ENCODE assay signal across 28 cellular contexts in the genomic region with DNA sequence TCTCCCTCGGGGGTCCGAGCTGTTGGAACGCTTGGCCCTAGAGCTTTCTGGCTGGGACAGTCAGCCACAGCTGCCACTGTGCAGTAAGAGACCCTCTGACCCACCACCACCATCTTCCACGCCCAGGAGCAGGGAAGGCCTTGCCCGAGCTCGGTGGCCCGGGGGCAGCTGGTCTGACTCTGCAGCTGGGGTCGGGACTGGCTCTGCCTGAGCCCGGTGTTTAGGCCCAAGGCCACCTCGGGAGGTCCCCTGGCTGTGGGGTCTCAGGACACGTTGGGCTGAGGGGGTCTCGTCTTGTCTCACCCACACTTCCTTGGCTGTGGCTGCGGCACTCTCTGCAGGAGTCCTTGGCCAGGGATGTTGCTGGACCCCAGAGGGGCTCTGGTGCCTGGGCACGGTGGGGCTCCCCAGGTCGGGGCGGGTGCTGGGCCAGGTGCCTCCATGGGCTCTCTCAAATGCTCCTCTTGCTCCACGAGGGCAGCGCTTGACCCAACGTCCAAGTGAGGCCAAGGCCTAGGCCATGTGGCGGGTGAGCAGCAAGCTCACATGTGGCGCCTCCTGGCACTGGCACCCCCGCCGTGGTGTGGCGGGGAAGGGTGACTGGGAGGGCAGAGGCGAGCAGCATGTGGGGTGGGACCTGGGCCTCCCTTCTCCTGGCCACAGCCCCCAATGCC. TPM values are rescaled to one million over a fixed set of nuclear protein-coding genes. Genes with fewer than 3 reads are reported as not detected.
DNase-seq lines count a peak whose midpoint lies in the region; ATAC-seq and TF ChIP-seq lines count a peak whose summit lies in the region.
"Had no signal": no experiment of that assay in that cellular context is flagged by ENCODE, and none has a peak within 500 bp of the region (broad histone marks: within the 10 kb centered on the region; RNA-seq: fewer than 3 reads in every experiment).

No MANE protein-coding gene starts in this region.

- no peaks in the 10 kb centered on the region for H4K20me1 ChIP-seq in mammary epithelial cell (ENCODE audit: insufficient read depth, low read length)
- peaks cover 14% of the 10 kb centered on the region for H4K20me1 ChIP-seq in Karpas-422 (ENCODE audit: insufficient read depth, low read depth, low read length)

- in situ Hi-C loops in mammary epithelial cell (cut with MboI; ENCODE audit: low sequenced_read_pairs in 2 of 2): no loop called here

- 98% methylated on average over 6 of the region's 25 CpGs for WGBS in mammary epithelial cell (ENCODE audit: low coverage, missing lambda C conversion rate)
- 70 to 100% (median 85%) methylated on average over 1 to 25 of the region's 25 CpGs for WGBS in spleen, 5 donors

- H3K4me3 ChIP-seq in mammary epithelial cell (replicated peaks in 1 of 3; ENCODE audit: insufficient read depth in 1 of 3, low read depth in 2 of 3, low read length in 3 of 3) (peak overlapping the region; percentile 60 to 66 (median 64)), breast epithelium (peak overlapping the region in 1 of 3 donors; percentile 46), Karpas-422 (ENCODE audit: low read length) (peak overlapping the region; percentile 70), spleen (peak overlapping the region in 5 of 8 donors; percentile 4 to 61 (median 26)), dorsolateral prefrontal cortex (no peak overlapping the region)
- H3K4me3 ChIP-seq: adrenal gland, coronary artery had no signal

- H3K4me1 Mint-ChIP-seq in activated T-cell treated with anti-CD3 and anti-CD28 coated beads, Interleukin-2, amount 50 U/mL, for 72 hours (ENCODE audit: low read depth): no peaks in the 10 kb centered on the region

- peaks cover 40% of the 10 kb centered on the region for H3K27me3 Mint-ChIP-seq in activated T-cell treated with anti-CD3 and anti-CD28 coated beads, Interleukin-2, amount 50 U/mL, for 72 hours (ENCODE audit: low read depth)

- H3K27ac Mint-ChIP-seq in activated T-cell treated with anti-CD3 and anti-CD28 coated beads, Interleukin-2, amount 50 U/mL, for 72 hours: no peak overlapping the region
- H3K27ac Mint-ChIP-seq: CD8-positive, alpha-beta memory T cell; endodermal cell; T-helper 2 cell treated with Interferon-gamma antibody and Interleukin-4, amounts not matched to agents 5 μg/mL and 100 μg/mL, for 36 hours had no signal

- H3K4me2 ChIP-seq in mammary epithelial cell (ENCODE audit: insufficient read depth, low read depth, low read length): peak overlapping the region; percentile 98
- H3K4me2 ChIP-seq in Karpas-422 (ENCODE audit: low read depth, low read length, poor library complexity, severe bottlenecking): peak overlapping the region; percentile 69

- no peak for ATAC-seq in activated T-cell treated with anti-CD3 and anti-CD28 coated beads, Interleukin-2, amount 50 U/mL, for 72 hours (replicated peaks in 1 of 2)
- no peak for ATAC-seq in GM19035 (IDR thresholded peaks at IDR 0.05; ENCODE audit: unreplicated experiment)

- H3K36me3 Mint-ChIP-seq in activated T-cell treated with anti-CD3 and anti-CD28 coated beads, Interleukin-2, amount 50 U/mL, for 72 hours (ENCODE audit: insufficient read depth in 2 of 2): no peaks in the 10 kb centered on the region
- H3K36me3 Mint-ChIP-seq: CD8-positive, alpha-beta memory T cell; naive thymus-derived CD4-positive, alpha-beta T cell had no signal

- TF ChIP-seq POLR2A in breast epithelium (IDR thresholded peaks at IDR 0.05): no peak
- TF ChIP-seq POLR2A in spleen (IDR thresholded peaks at IDR 0.05): no peak

- no peak overlapping the region for H3K4me3 Mint-ChIP-seq in activated T-cell treated with anti-CD3 and anti-CD28 coated beads, Interleukin-2, amount 50 U/mL, for 72 hours
- H3K4me3 Mint-ChIP-seq: endodermal cell; T-helper 2 cell treated with Interferon-gamma antibody and Interleukin-4, amounts not matched to agents 5 μg/mL and 100 μg/mL, for 36 hours had no signal

- H3K9ac ChIP-seq in mammary epithelial cell (ENCODE audit: insufficient read depth, low read length) (peak overlapping the region; percentile 45), Karpas-422 (ENCODE audit: low read length) (peak overlapping the region; percentile 70)

- H2AFZ ChIP-seq in mammary epithelial cell (ENCODE audit: low read depth, low read length): no peak overlapping the region
- H2AFZ ChIP-seq in Karpas-422 (ENCODE audit: low read length): no peak overlapping the region

- no peak for TF ChIP-seq CTCF in mammary epithelial cell (conservative IDR thresholded peaks at IDR 0.05 in 1 of 2, IDR thresholded peaks at IDR 0.05 in 1 of 2; ENCODE audit: extremely low read depth in 1 of 2, insufficient read depth in 1 of 2, low read depth in 1 of 2, low read length in 2 of 2)
- no peak for TF ChIP-seq CTCF in breast epithelium (IDR thresholded peaks at IDR 0.05)
- TF ChIP-seq CTCF in spleen (IDR thresholded peaks at IDR 0.05 in 8 of 11, conservative IDR thresholded peaks at IDR 0.05 in 3 of 11): no peak
- TF ChIP-seq CTCF in dorsolateral prefrontal cortex (IDR thresholded peaks at IDR 0.05 in 54 of 56, conservative IDR thresholded peaks at IDR 0.05 in 2 of 56; ENCODE audit: low read depth in 1 of 56, partially characterized antibody in 56 of 56): no peak

- no peaks in the 10 kb centered on the region for H3K9me3 Mint-ChIP-seq in activated T-cell treated with anti-CD3 and anti-CD28 coated beads, Interleukin-2, amount 50 U/mL, for 72 hours
- H3K9me3 Mint-ChIP-seq: CD8-positive, alpha-beta memory T cell; endodermal cell; T-helper 2 cell treated with Interferon-gamma antibody and Interleukin-4, amounts not matched to agents 5 μg/mL and 100 μg/mL, for 36 hours had no signal

- H3K79me2 ChIP-seq in mammary epithelial cell (ENCODE audit: insufficient read depth, low read length): peaks cover 41% of the 10 kb centered on the region
- H3K79me2 ChIP-seq in Karpas-422 (ENCODE audit: low read length): no peaks in the 10 kb centered on the region

- intact Hi-C loops in mammary epithelial cell (cut with micrococcal nuclease) (loop anchor here (2.0 kb wide), 1 partner anchor 49 kb away; no protein-coding TSS in a partner anchor), breast epithelium (cut with DNase I; ENCODE audit: low total_unique reads) (no loop called here), spleen (cut with DNase I; ENCODE audit: low total_unique reads) (no loop called here), dorsolateral prefrontal cortex (cut with DNase I) (no loop called here)

- H3K4me1 ChIP-seq in mammary epithelial cell (ENCODE audit: insufficient read depth, low read length) (peaks cover 37% of the 10 kb centered on the region), breast epithelium (peaks cover 6 to 13% of the 10 kb centered on the region in 2 donors), Karpas-422 (ENCODE audit: low read length) (peaks cover 44% of the 10 kb centered on the region), spleen (peaks cover 0 to 60% (median 35%) of the 10 kb centered on the region in 6 donors)
- H3K4me1 ChIP-seq: adrenal gland had no signal

- DNase-seq in mammary epithelial cell (no peak), breast epithelium (ENCODE audit: low spot score in 2 of 2) (no peak), Karpas-422 (no peak), epithelial cell of prostate (ENCODE audit: low read depth, low spot score) (no peak), spleen (no peak), dorsolateral prefrontal cortex (no peak)
- no peak for DNase-seq in activated T-cell treated with anti-CD3 and anti-CD28 coated beads, Interleukin-2, amount 50 U/mL, for 72 hours
- DNase-seq: activated CD4-positive, alpha-beta T cell treated with anti-CD3 and anti-CD28 coated beads for 48 hours; activated naive CD4-positive, alpha-beta T cell treated with Interleukin-2 at 50 U/mL for 16 hours; activated T-cell treated with anti-CD3 and anti-CD28 coated beads, Interleukin-2, amount 50 U/mL, for 48 hours; adrenal gland; CD8-positive, alpha-beta memory T cell; endodermal cell; GDM1; GOT3; kidney glomerular epithelial cell; naive thymus-derived CD4-positive, alpha-beta T cell; NCI-H1694; NCI-H524 treated with DMSO at 0.1 percent for 48 hours; stimulated activated CD4-positive, alpha-beta T cell treated with anti-CD3 and anti-CD28 coated beads, Interleukin-2, amount 100 ng/mL, for 48 hours; stimulated activated naive CD4-positive, alpha-beta T cell had no signal

- H3K27me3 ChIP-seq in mammary epithelial cell (ENCODE audit: insufficient read depth, low read length) (no peaks in the 10 kb centered on the region), breast epithelium (peaks cover 0 to 37% of the 10 kb centered on the region in 2 donors), Karpas-422 (ENCODE audit: low read length) (no peaks in the 10 kb centered on the region), spleen (replicated peaks in 1 of 7) (peaks cover 0 to 80% (median 24%) of the 10 kb centered on the region in 7 donors), dorsolateral prefrontal cortex (peaks cover 0 to 21% (median 0%) of the 10 kb centered on the region in 45 donors)

- H3K27ac ChIP-seq in mammary epithelial cell (ENCODE audit: insufficient read depth, low read depth, low read length): no peak overlapping the region
- no peak overlapping the region for H3K27ac ChIP-seq in breast epithelium
- peak overlapping the region; percentile 53; the same call in 1 of the 2 replicates for H3K27ac ChIP-seq in Karpas-422 (ENCODE audit: low read length)
- H3K27ac ChIP-seq in epithelial cell of prostate: peak overlapping the region; percentile 87
- H3K27ac ChIP-seq in spleen: peak overlapping the region in 5 of 8 donors; percentile 20 to 80 (median 61)
- H3K27ac ChIP-seq in dorsolateral prefrontal cortex: peak overlapping the region in 1 of 59 donors; percentile 6
- H3K27ac ChIP-seq: 22Rv1, adrenal gland, tibial nerve had no signal

- BruUV-seq in mammary epithelial cell (replicated peaks; lab: Mats Ljungman, UMichigan): no TSS peak

- H3K36me3 ChIP-seq in mammary epithelial cell (ENCODE audit: insufficient read depth, low read length) (no peaks in the 10 kb centered on the region), breast epithelium (no peaks in the 10 kb centered on the region), Karpas-422 (ENCODE audit: insufficient read depth, low read length) (no peaks in the 10 kb centered on the region), spleen (no peaks in the 10 kb centered on the region)
- H3K36me3 ChIP-seq: adrenal gland, tibial nerve had no signal

- CTCF ChIA-PET in mammary epithelial cell (lab: Charles Lee; ENCODE audit: low non-redundant PET): no interaction called here

- no peaks in the 10 kb centered on the region for H3K9me3 ChIP-seq in mammary epithelial cell (replicated peaks; ENCODE audit: insufficient read depth, low read length)
- H3K9me3 ChIP-seq in breast epithelium: no peaks in the 10 kb centered on the region
- no peaks in the 10 kb centered on the region for H3K9me3 ChIP-seq in Karpas-422 (ENCODE audit: low read length)
- H3K9me3 ChIP-seq in spleen: no peaks in the 10 kb centered on the region
- H3K9me3 ChIP-seq: adrenal gland, tibial nerve had no signal

- dilution Hi-C loops in mammary epithelial cell (cut with HindIII; ENCODE audit: low sequenced_read_pairs): no loop called here

- H3K9me2 ChIP-seq in Karpas-422 (replicated peaks; ENCODE audit: insufficient read depth, low read length): no peaks in the 10 kb centered on the region

RNA-seq across cellular contexts. Expression of gene DOK7, which starts 22.9 kb away (rescaled TPM):
- total RNA-seq in mammary epithelial cell (10 to 100 TPM; 10.6 to 19.3 TPM), breast epithelium (1 to 10 TPM in 2 of 3 donors, not detected in 1; 1.3 to 3.5 TPM), spleen (1 to 10 TPM in 6 of 7 donors, under 1 TPM in 1; 0.69 to 7.1 (median 1.6) TPM), dorsolateral prefrontal cortex (1 to 10 TPM in 56 of 120 experiments, under 1 TPM in 61, not detected in 3; 0.22 to 5.2 (median 0.98) TPM)
- polyA plus RNA-seq in mammary epithelial cell (2.8 TPM), spleen (10 to 100 TPM in 1 of 3 donors, 1 to 10 TPM in 2; 1.7 to 13.5 (median 8.7) TPM)
- polyA minus RNA-seq in mammary epithelial cell: 5.2 TPM
- total RNA-seq in Karpas-422 (2014; rRNA removed; shearing (Covaris generic); ENCODE audit: low replicate concordance): 1.6 and 10.4 TPM in 2 replicates
- total RNA-seq in activated T-cell treated with anti-CD3 and anti-CD28 coated beads, Interleukin-2, amount 50 U/mL, for 72 hours: not detected
- total RNA-seq: CD8-positive, alpha-beta memory T cell; glomerular endothelial cell; naive thymus-derived CD4-positive, alpha-beta T cell; osteoblast had no signal
- polyA plus RNA-seq: CD8-positive, alpha-beta memory T cell; naive thymus-derived CD4-positive, alpha-beta T cell had no signal

RNA-seq across cellular contexts. Expression of gene HGFAC, which starts 44.3 kb away (rescaled TPM):
- total RNA-seq in mammary epithelial cell: not detected
- not detected for polyA plus RNA-seq in mammary epithelial cell
- not detected for polyA minus RNA-seq in mammary epithelial cell
- 1 to 10 TPM in 1 of 3 donors, under 1 TPM in 1, not detected in 1; 0.59 to 1.3 TPM for total RNA-seq in breast epithelium
- not detected in 2 replicates for total RNA-seq in Karpas-422 (2014; rRNA removed; shearing (Covaris generic); ENCODE audit: low replicate concordance)
- under 1 TPM in 2 of 7 donors, not detected in 5; 0.32 to 0.47 TPM for total RNA-seq in spleen
- under 1 TPM; 0.11 to 0.35 (median 0.22) TPM for polyA plus RNA-seq in spleen
- under 1 TPM; 0.51 to 0.62 TPM for total RNA-seq in activated T-cell treated with anti-CD3 and anti-CD28 coated beads, Interleukin-2, amount 50 U/mL, for 72 hours
- 10 to 100 TPM in 5 of 120 experiments, 1 to 10 TPM in 109, under 1 TPM in 6; 0.33 to 18.9 (median 3.4) TPM for total RNA-seq in dorsolateral prefrontal cortex
- total RNA-seq: CD8-positive, alpha-beta memory T cell; osteoblast; tibial nerve had no signal
- polyA plus RNA-seq: CD8-positive, alpha-beta memory T cell; naive thymus-derived CD4-positive, alpha-beta T cell had no signal

RNA-seq across cellular contexts. Expression of gene LRPAP1, which starts 46.2 kb away (rescaled TPM):
- 100 to 1,000 TPM; 121 to 140 TPM for total RNA-seq in mammary epithelial cell
- polyA plus RNA-seq in mammary epithelial cell: 139 TPM
- polyA minus RNA-seq in mammary epithelial cell: 10.5 TPM
- 100 to 1,000 TPM; 104 to 204 (median 111) TPM for total RNA-seq in breast epithelium
- total RNA-seq in Karpas-422 (2014; rRNA removed; shearing (Covaris generic); ENCODE audit: low replicate concordance): 15.3 and 57.2 TPM in 2 replicates
- total RNA-seq in spleen: 100 to 1,000 TPM in 6 of 7 donors, 10 to 100 TPM in 1; 89.0 to 131 (median 116) TPM
- 10 to 100 TPM; 28.1 to 47.4 (median 37.5) TPM for polyA plus RNA-seq in spleen
- total RNA-seq in activated T-cell treated with anti-CD3 and anti-CD28 coated beads, Interleukin-2, amount 50 U/mL, for 72 hours: 10 to 100 TPM; 49.7 to 52.7 TPM
- 100 to 1,000 TPM; 104 to 234 (median 162) TPM for total RNA-seq in dorsolateral prefrontal cortex

Comparison
In these comparisons a context has a peak if more than half of its experiments do, and no peak if none do; other contexts are left out.
1. H3K27ac ChIP-seq: peak in Karpas-422 (single experiment), epithelial cell of prostate (single experiment) and spleen (5 of 8); none in mammary epithelial cell (single experiment) and breast epithelium (0 of 2).
2. H3K4me3 ChIP-seq: peak in mammary epithelial cell (3 of 3), Karpas-422 (single experiment) and spleen (5 of 8); none in dorsolateral prefrontal cortex (0 of 59).